6 cellular contexts compared by ENCODE assay signal in the genomic region with DNA sequence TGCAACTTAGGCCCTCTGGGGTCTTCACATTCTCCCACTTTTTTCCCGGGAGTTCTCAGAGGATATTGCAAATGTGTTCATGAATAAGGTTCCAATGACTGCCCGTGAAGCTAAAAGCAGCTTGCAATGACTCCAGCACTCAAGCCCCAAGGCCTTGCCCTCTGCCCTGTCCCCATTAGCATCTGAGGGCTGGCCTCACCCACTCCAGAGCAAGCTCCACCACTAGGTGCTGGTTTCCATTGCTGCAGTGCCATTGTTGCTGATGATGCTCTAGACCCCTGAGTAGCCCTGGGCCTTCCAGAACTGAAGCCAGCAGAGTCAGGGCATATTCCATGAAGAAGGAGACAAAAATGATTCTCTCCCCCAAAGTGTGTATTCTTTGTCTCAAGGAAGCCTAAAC.
"Had no signal": no experiment of that assay in that cellular context is flagged by ENCODE, and none has a peak within 500 bp of the region (broad histone marks: within the 10 kb centered on the region; RNA-seq: fewer than 3 reads in every experiment).

No MANE protein-coding gene starts in this region.

- H2AFZ ChIP-seq: GM23248 had no signal

- H3K4me3 ChIP-seq: GM23248, K562 had no signal

- H3K27ac ChIP-seq: GM23248 had no signal

- DNase-seq: GM23248, H7, HCEC 1CT, IMR-90, KG1 had no signal

- ATAC-seq: K562 had no signal

- H3K9ac ChIP-seq: GM23248 had no signal
